Comparison of ENCODE assay signal across 1 cellular context in genomic region chr6:35213824-35214756, GRCh38.
TF ChIP-seq lines count a peak whose summit lies in the region.

TSS of gene SCUBE3 (plus strand) at chr6:35213956. CDS start at chr6:35214419, 463 bp downstream.

TF ChIP-seq in GM23338, 12 proteins besides CTCF, POLR2A, EP300 and RAD21 (continued from another document):
- TF ChIP-seq ZNF462 (CRISPR knock-in tag; IDR thresholded peaks at IDR 0.05) (no peak), EZH2phosphoT487 (IDR thresholded peaks at IDR 0.05; ENCODE audit: unreplicated experiment) (no peak), NANOG (IDR thresholded peaks at IDR 0.05; ENCODE audit: borderline replicate concordance) (no peak), ZNF331 (CRISPR knock-in tag; IDR thresholded peaks at IDR 0.05; ENCODE audit: low read depth) (no peak), EZH2 (IDR thresholded peaks at IDR 0.05; ENCODE audit: low read depth, unreplicated experiment) (no peak), REST (IDR thresholded peaks at IDR 0.05; ENCODE audit: unreplicated experiment) (no peak), JUNB (IDR thresholded peaks at IDR 0.05; ENCODE audit: unreplicated experiment) (no peak), CREB1 (CRISPR knock-in tag; IDR thresholded peaks at IDR 0.05; ENCODE audit: low read depth) (no peak)
